Comparison of ENCODE assay signal across 7 cellular contexts in genomic region chr11:18203723-18204122, GRCh38. TPM values are rescaled to one million over a fixed set of nuclear protein-coding genes. Genes with fewer than 3 reads are reported as not detected.
DNase-seq lines count a peak whose midpoint lies in the region; ATAC-seq, FAIRE-seq and TF ChIP-seq lines count a peak whose summit lies in the region.

No MANE protein-coding gene starts in this region.

- no peak overlapping the region for H3K4me3 ChIP-seq in astrocyte of the cerebellum (ENCODE audit: low read depth, low read length)

- TF ChIP-seq CTCF in astrocyte of the cerebellum (IDR thresholded peaks at IDR 0.05; ENCODE audit: low read depth, low read length, missing control alignments), result peak; percentile 39

- peak; percentile 47 for FAIRE-seq in GM12891 (lab: Jason Lieb, UNC)

- TF ChIP-seq POLR2A in GM12891 (IDR thresholded peaks at IDR 0.05; ENCODE audit: low read depth, low read length), result no peak

- no peak for ATAC-seq in left ventricle myocardium superior

- in situ Hi-C loops in astrocyte of the cerebellum (cut with HindIII; ENCODE audit: low sequenced_read_pairs), result no loop called here

- intact Hi-C loops in left ventricle myocardium superior (cut with micrococcal nuclease), result no loop called here

- DNase-seq in GM12891 (ENCODE audit: insufficient read length, low spot score), result peak; percentile 30
- peak; percentile 15 to 31 for DNase-seq in Kasumi-1 (lab: John Stamatoyannopoulos, UW)
- DNase-seq in astrocyte of the cerebellum (ENCODE audit: low read depth), result no peak
- DNase-seq in myocyte (ENCODE audit: low read depth), result peak; percentile 6
- DNase-seq in activated gamma-delta T cell (lab: John Stamatoyannopoulos, UW), result no peak
- DNase-seq in middle frontal gyrus (ENCODE audit: extremely low spot score, low spot score), result no peak
- DNase-seq in left ventricle myocardium superior, result no peak

TF ChIP-seq in GM12891, 5 proteins besides CTCF, POLR2A, EP300 and RAD21:
- TF ChIP-seq PAX5 (IDR thresholded peaks at IDR 0.05; ENCODE audit: insufficient read depth, low read length, severe bottlenecking), result no peak

RNA-seq across cellular contexts. Expression of gene MRGPRX4, which starts 31.1 kb away (rescaled TPM):
- polyA plus RNA-seq in GM12891 (2012; ENCODE audit: low read depth, missing spikeins), result not detected
- total RNA-seq in myocyte (not detected in 2 replicates), left ventricle myocardium superior (not detected)
- not detected for polyA plus RNA-seq in myocyte (2012)

RNA-seq across cellular contexts. Expression of gene SAA4, which starts 32.9 kb away (rescaled TPM):
- not detected for polyA plus RNA-seq in GM12891 (2012; ENCODE audit: low read depth, missing spikeins)
- total RNA-seq in myocyte, result not detected in 2 replicates
- not detected for polyA plus RNA-seq in myocyte (2012)
- not detected for total RNA-seq in left ventricle myocardium superior

RNA-seq across cellular contexts. Expression of gene SAA2, which starts 44.7 kb away (rescaled TPM):
- not detected for polyA plus RNA-seq in GM12891 (2012; ENCODE audit: low read depth, missing spikeins)
- not detected in 2 replicates for total RNA-seq in myocyte
- 0.32 TPM for polyA plus RNA-seq in myocyte (2012)
- 2.8 TPM for total RNA-seq in left ventricle myocardium superior

Comparison
In these comparisons a context has a peak if more than half of its experiments do, and no peak if none do; other contexts are left out.
1. DNase-seq: peak in GM12891 (single experiment), Kasumi-1 (2 of 2) and myocyte (single experiment); none in astrocyte of the cerebellum (single experiment), activated gamma-delta T cell (single experiment), middle frontal gyrus (single experiment) and left ventricle myocardium superior (single experiment).